Comparison of ENCODE assay signal across 1 cellular context in genomic region chr16:67941469-67942199, GRCh38.
TF ChIP-seq lines count a peak whose summit lies in the region.

No MANE protein-coding gene starts in this region.

TF ChIP-seq in HCT116, 20 proteins besides CTCF, POLR2A, EP300 and RAD21:
- TF ChIP-seq ATF3 (IDR thresholded peaks at IDR 0.05), result no peak
- no peak for TF ChIP-seq FOSL1 (IDR thresholded peaks at IDR 0.05; ENCODE audit: low read depth)
- no peak for TF ChIP-seq EZH2phosphoT487 (IDR thresholded peaks at IDR 0.05; ENCODE audit: borderline replicate concordance)
- TF ChIP-seq ZNF274 (IDR thresholded peaks at IDR 0.05; ENCODE audit: low read depth, low read length), result no peak
- no peak for TF ChIP-seq ZFX (IDR thresholded peaks at IDR 0.05)
- TF ChIP-seq YY1 (IDR thresholded peaks at IDR 0.05; ENCODE audit: extremely low read depth, insufficient replicate concordance, low read depth, low read length), result no peak
- no peak for TF ChIP-seq SP1 (IDR thresholded peaks at IDR 0.05; ENCODE audit: low read depth)
- TF ChIP-seq CEBPB (IDR thresholded peaks at IDR 0.05; ENCODE audit: low read depth), result no peak
- TF ChIP-seq EGR1 (IDR thresholded peaks at IDR 0.05; ENCODE audit: low read depth), result no peak
- TF ChIP-seq ZBTB33 (IDR thresholded peaks at IDR 0.05; ENCODE audit: extremely low read depth, insufficient replicate concordance, low read length), result no peak
- no peak for TF ChIP-seq SRF (IDR thresholded peaks at IDR 0.05; ENCODE audit: low read depth)
- no peak for TF ChIP-seq SIN3A (IDR thresholded peaks at IDR 0.05; ENCODE audit: low read depth)
- no peak for TF ChIP-seq ELF1 (IDR thresholded peaks at IDR 0.05; ENCODE audit: borderline replicate concordance, low read depth)
- TF ChIP-seq TCF7L2 (IDR thresholded peaks at IDR 0.05; ENCODE audit: borderline replicate concordance, extremely low read depth, insufficient read depth, insufficient read length), result no peak
- TF ChIP-seq MAX (IDR thresholded peaks at IDR 0.05), result no peak
- no peak for TF ChIP-seq JUND (IDR thresholded peaks at IDR 0.05)
- no peak for TF ChIP-seq CBX3 (IDR thresholded peaks at IDR 0.05; ENCODE audit: low read depth)
- TF ChIP-seq EZH2 (IDR thresholded peaks at IDR 0.05), result no peak
- TF ChIP-seq, protein P1, sequence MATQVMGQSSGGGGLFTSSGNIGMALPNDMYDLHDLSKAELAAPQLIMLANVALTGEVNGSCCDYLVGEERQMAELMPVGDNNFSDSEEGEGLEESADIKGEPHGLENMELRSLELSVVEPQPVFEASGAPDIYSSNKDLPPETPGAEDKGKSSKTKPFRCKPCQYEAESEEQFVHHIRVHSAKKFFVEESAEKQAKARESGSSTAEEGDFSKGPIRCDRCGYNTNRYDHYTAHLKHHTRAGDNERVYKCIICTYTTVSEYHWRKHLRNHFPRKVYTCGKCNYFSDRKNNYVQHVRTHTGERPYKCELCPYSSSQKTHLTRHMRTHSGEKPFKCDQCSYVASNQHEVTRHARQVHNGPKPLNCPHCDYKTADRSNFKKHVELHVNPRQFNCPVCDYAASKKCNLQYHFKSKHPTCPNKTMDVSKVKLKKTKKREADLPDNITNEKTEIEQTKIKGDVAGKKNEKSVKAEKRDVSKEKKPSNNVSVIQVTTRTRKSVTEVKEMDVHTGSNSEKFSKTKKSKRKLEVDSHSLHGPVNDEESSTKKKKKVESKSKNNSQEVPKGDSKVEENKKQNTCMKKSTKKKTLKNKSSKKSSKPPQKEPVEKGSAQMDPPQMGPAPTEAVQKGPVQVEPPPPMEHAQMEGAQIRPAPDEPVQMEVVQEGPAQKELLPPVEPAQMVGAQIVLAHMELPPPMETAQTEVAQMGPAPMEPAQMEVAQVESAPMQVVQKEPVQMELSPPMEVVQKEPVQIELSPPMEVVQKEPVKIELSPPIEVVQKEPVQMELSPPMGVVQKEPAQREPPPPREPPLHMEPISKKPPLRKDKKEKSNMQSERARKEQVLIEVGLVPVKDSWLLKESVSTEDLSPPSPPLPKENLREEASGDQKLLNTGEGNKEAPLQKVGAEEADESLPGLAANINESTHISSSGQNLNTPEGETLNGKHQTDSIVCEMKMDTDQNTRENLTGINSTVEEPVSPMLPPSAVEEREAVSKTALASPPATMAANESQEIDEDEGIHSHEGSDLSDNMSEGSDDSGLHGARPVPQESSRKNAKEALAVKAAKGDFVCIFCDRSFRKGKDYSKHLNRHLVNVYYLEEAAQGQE (IDR thresholded peaks at IDR 0.05; ENCODE audit: low read depth), result no peak
TF ChIP-seq in HCT116: peak in this region for 0.
